Comparison of ENCODE assay signal across 1 cellular context in genomic region chr4:52052475-52052780, GRCh38.
TF ChIP-seq lines count a peak whose summit lies in the region.

No MANE protein-coding gene starts in this region.

TF ChIP-seq in GM12878, 131 proteins besides CTCF, POLR2A, EP300 and RAD21 (continued from another document):
- TF ChIP-seq CREB1 (IDR thresholded peaks at IDR 0.05; ENCODE audit: low read depth) (peak; percentile 41; the same call in 1 of the 2 replicates), ZZZ3 (IDR thresholded peaks at IDR 0.05; ENCODE audit: control insufficient read depth, insufficient read length, low read depth) (no peak), GABPA (IDR thresholded peaks at IDR 0.05; ENCODE audit: low read depth) (0 out of 2 replicates have a peak, but pooled peaks have one; percentile 50), MTA3 (IDR thresholded peaks at IDR 0.05; ENCODE audit: borderline replicate concordance, low read length) (no peak), JUNB (IDR thresholded peaks at IDR 0.05) (peak; percentile 31; the same call in 1 of the 2 replicates), TCF3 (IDR thresholded peaks at IDR 0.05; ENCODE audit: borderline replicate concordance, insufficient read depth, low read depth, low read length) (no peak), MEF2A (IDR thresholded peaks at IDR 0.05; ENCODE audit: insufficient read depth, low read depth, low read length) (peak; percentile 62; the same call in 1 of the 2 replicates), ATF7 (IDR thresholded peaks at IDR 0.05; ENCODE audit: low read depth) (0 out of 2 replicates have a peak, but pooled peaks have one; percentile 23), IKZF2 (IDR thresholded peaks at IDR 0.05) (no peak), MTA2 (IDR thresholded peaks at IDR 0.05; ENCODE audit: low read depth) (no peak), SRF (IDR thresholded peaks at IDR 0.05; ENCODE audit: low read depth in 2 of 2, low read length in 2 of 2) (peak in 1 of 2 experiments; percentile 42; a peak in 1 of 4 replicates), PAX5 (IDR thresholded peaks at IDR 0.05; ENCODE audit: borderline replicate concordance, low read depth, low read length) (no peak), RUNX3 (IDR thresholded peaks at IDR 0.05; ENCODE audit: low read length) (peak; percentile 6; the same call in 1 of the 2 replicates), BCL3 (IDR thresholded peaks at IDR 0.05; ENCODE audit: borderline replicate concordance, insufficient read depth, low read depth, low read length, poor library complexity, severe bottlenecking) (peak; percentile 53), NFYA (IDR thresholded peaks at IDR 0.05; ENCODE audit: borderline replicate concordance, low read depth, low read length) (no peak), MEF2B (IDR thresholded peaks at IDR 0.05; ENCODE audit: partially characterized antibody, poor library complexity, severe bottlenecking) (peak; percentile 42)
TF ChIP-seq in GM12878: peak in this region for 10.
